ENCODE assay signal across 21 cellular contexts in genomic region chr3:156635973-156636372, GRCh38.
"Had no signal": no experiment of that assay in that cellular context is flagged by ENCODE, and none has a peak within 500 bp of the region (broad histone marks: within the 10 kb centered on the region; RNA-seq: fewer than 3 reads in every experiment).

No MANE protein-coding gene starts in this region.

- H3K4me1 ChIP-seq: colonic mucosa, prostate gland, right atrium auricular region, stomach had no signal

- H3K4me3 ChIP-seq: colonic mucosa, neural progenitor cell, prostate gland, right atrium auricular region, stomach, thyroid gland had no signal

- H2AFZ ChIP-seq: neural progenitor cell had no signal

- H3K27ac ChIP-seq: colonic mucosa, epithelial cell of prostate, neural progenitor cell, prostate gland, right atrium auricular region, stomach, thyroid gland had no signal

- H3K9ac ChIP-seq: neural progenitor cell had no signal

- H3K27me3 ChIP-seq: colonic mucosa, neural progenitor cell, right atrium auricular region, stomach, thyroid gland had no signal

- DNase-seq: colonic mucosa; effector CD8-positive, alpha-beta T cell; endodermal cell; foreskin melanocyte; head of caudate nucleus; mesendoderm; midbrain; naive thymus-derived CD4-positive, alpha-beta T cell; stimulated activated CD4-positive, alpha-beta T cell treated with anti-CD3 and anti-CD28 coated beads, Interleukin-2, amount 100 ng/mL, for 24 hours; stimulated activated CD4-positive, alpha-beta T cell treated with anti-CD3 and anti-CD28 coated beads, Interleukin-4, amount 100 ng/mL, for 24 hours; stimulated activated naive CD4-positive, alpha-beta T cell treated with Interleukin-2 at 50 U/mL for 16 hours; stomach; thyroid gland; trophoblast cell had no signal

- H3K36me3 ChIP-seq: colonic mucosa, neural progenitor cell, prostate gland, right atrium auricular region, stomach, thyroid gland had no signal

- H3K9me3 ChIP-seq: colonic mucosa, prostate gland, right atrium auricular region, stomach, thyroid gland had no signal

- H3K4me2 ChIP-seq: neural progenitor cell had no signal

- ATAC-seq: esophagus mucosa; naive thymus-derived CD4-positive, alpha-beta T cell; sciatic nerve; stimulated activated effector memory CD8-positive, alpha-beta T cell treated with anti-CD3 and anti-CD28 coated beads, Interleukin-12 subunit alpha, Interleukin-12 subunit beta, amount 100 ng/mL, for 72 hours had no signal
